In genomic region chr5:75020016-75020656, GRCh38 we compare ENCODE assay signal across 1 cellular context.
TF ChIP-seq lines count a peak whose summit lies in the region.

No MANE protein-coding gene starts in this region.

TF ChIP-seq in HepG2, 621 proteins besides CTCF, POLR2A, EP300 and RAD21 (continued from another document and continues in another):
- TF ChIP-seq ZNF784 (CRISPR knock-in tag; IDR thresholded peaks at IDR 0.05; ENCODE audit: borderline replicate concordance): peak; percentile 58; the same call in 1 of the 2 replicates
- peak; percentile 73; the same call in 1 of the 2 replicates for TF ChIP-seq MEF2D (CRISPR knock-in tag; IDR thresholded peaks at IDR 0.05)
- 0 out of 2 replicates have a peak, but pooled peaks have one; percentile 36 for TF ChIP-seq ZNF556 (CRISPR knock-in tag; IDR thresholded peaks at IDR 0.05; ENCODE audit: borderline replicate concordance)
- TF ChIP-seq TP53 (CRISPR knock-in tag; conservative IDR thresholded peaks at IDR 0.05): no peak
- TF ChIP-seq HOMEZ (CRISPR knock-in tag; IDR thresholded peaks at IDR 0.05; ENCODE audit: low read depth): peak; percentile 69; the same call in 1 of the 2 replicates
- no peak for TF ChIP-seq FOXC1 (CRISPR knock-in tag; IDR thresholded peaks at IDR 0.05; ENCODE audit: borderline replicate concordance)
- peak; percentile 58; the same call in 1 of the 2 replicates for TF ChIP-seq HMGXB3 (CRISPR knock-in tag; IDR thresholded peaks at IDR 0.05; ENCODE audit: borderline replicate concordance)
- TF ChIP-seq ZFY (CRISPR knock-in tag; IDR thresholded peaks at IDR 0.05): peak; percentile 63
- no peak for TF ChIP-seq FOXP1 (IDR thresholded peaks at IDR 0.05)
- peak; percentile 44 for TF ChIP-seq FOXP1 (CRISPR knock-in tag; IDR thresholded peaks at IDR 0.05)
- TF ChIP-seq, protein P1, sequence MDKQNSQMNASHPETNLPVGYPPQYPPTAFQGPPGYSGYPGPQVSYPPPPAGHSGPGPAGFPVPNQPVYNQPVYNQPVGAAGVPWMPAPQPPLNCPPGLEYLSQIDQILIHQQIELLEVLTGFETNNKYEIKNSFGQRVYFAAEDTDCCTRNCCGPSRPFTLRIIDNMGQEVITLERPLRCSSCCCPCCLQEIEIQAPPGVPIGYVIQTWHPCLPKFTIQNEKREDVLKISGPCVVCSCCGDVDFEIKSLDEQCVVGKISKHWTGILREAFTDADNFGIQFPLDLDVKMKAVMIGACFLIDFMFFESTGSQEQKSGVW (CRISPR knock-in tag; IDR thresholded peaks at IDR 0.05; ENCODE audit: borderline replicate concordance): no peak
- TF ChIP-seq, protein P2, sequence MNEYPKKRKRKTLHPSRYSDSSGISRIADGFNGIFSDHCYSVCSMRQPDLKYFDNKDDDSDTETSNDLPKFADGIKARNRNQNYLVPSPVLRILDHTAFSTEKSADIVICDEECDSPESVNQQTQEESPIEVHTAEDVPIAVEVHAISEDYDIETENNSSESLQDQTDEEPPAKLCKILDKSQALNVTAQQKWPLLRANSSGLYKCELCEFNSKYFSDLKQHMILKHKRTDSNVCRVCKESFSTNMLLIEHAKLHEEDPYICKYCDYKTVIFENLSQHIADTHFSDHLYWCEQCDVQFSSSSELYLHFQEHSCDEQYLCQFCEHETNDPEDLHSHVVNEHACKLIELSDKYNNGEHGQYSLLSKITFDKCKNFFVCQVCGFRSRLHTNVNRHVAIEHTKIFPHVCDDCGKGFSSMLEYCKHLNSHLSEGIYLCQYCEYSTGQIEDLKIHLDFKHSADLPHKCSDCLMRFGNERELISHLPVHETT (CRISPR knock-in tag; conservative IDR thresholded peaks at IDR 0.05): 0 out of 2 replicates have a peak, but pooled peaks have one; percentile 38
- TF ChIP-seq ARNT2 (CRISPR knock-in tag; IDR thresholded peaks at IDR 0.05; ENCODE audit: low read depth): no peak
- TF ChIP-seq, protein P3, sequence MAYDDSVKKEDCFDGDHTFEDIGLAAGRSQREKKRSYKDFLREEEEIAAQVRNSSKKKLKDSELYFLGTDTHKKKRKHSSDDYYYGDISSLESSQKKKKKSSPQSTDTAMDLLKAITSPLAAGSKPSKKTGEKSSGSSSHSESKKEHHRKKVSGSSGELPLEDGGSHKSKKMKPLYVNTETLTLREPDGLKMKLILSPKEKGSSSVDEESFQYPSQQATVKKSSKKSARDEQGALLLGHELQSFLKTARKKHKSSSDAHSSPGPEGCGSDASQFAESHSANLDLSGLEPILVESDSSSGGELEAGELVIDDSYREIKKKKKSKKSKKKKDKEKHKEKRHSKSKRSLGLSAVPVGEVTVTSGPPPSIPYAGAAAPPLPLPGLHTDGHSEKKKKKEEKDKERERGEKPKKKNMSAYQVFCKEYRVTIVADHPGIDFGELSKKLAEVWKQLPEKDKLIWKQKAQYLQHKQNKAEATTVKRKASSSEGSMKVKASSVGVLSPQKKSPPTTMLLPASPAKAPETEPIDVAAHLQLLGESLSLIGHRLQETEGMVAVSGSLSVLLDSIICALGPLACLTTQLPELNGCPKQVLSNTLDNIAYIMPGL (CRISPR knock-in tag; IDR thresholded peaks at IDR 0.05; ENCODE audit: borderline replicate concordance in 1 of 2, low read depth in 1 of 2): peak in 1 of 2 experiments; percentile 25; a peak in 1 of 4 replicates
- TF ChIP-seq NR2F2 (IDR thresholded peaks at IDR 0.05; ENCODE audit: borderline replicate concordance, low read depth): no peak
- TF ChIP-seq MAFG (CRISPR knock-in tag; IDR thresholded peaks at IDR 0.05): peak; percentile 94
- TF ChIP-seq ZNF883 (CRISPR knock-in tag; IDR thresholded peaks at IDR 0.05; ENCODE audit: not compliant biosample characterization): peak; percentile 29
- TF ChIP-seq SMAD9 (CRISPR knock-in tag; IDR thresholded peaks at IDR 0.05): no peak
- no peak for TF ChIP-seq ZNF674 (CRISPR knock-in tag; IDR thresholded peaks at IDR 0.05; ENCODE audit: low read depth)
- TF ChIP-seq ERF (CRISPR knock-in tag; IDR thresholded peaks at IDR 0.05): peak; percentile 75
- TF ChIP-seq ZNF773 (CRISPR knock-in tag; IDR thresholded peaks at IDR 0.05; ENCODE audit: borderline replicate concordance): no peak
- TF ChIP-seq CBX1 (IDR thresholded peaks at IDR 0.05; ENCODE audit: low read depth): no peak
- TF ChIP-seq, protein P4, sequence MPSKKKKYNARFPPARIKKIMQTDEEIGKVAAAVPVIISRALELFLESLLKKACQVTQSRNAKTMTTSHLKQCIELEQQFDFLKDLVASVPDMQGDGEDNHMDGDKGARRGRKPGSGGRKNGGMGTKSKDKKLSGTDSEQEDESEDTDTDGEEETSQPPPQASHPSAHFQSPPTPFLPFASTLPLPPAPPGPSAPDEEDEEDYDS (CRISPR knock-in tag; IDR thresholded peaks at IDR 0.05): peak; percentile 45; the same call in 1 of the 2 replicates
- no peak for TF ChIP-seq NONO (IDR thresholded peaks at IDR 0.05)
- TF ChIP-seq NONO (CRISPR knock-in tag; conservative IDR thresholded peaks at IDR 0.05): 0 out of 2 replicates have a peak, but pooled peaks have one; percentile 32
- TF ChIP-seq CEBPG (CRISPR knock-in tag; IDR thresholded peaks at IDR 0.05): peak; percentile 31; the same call in 1 of the 2 replicates
- TF ChIP-seq, protein P5, sequence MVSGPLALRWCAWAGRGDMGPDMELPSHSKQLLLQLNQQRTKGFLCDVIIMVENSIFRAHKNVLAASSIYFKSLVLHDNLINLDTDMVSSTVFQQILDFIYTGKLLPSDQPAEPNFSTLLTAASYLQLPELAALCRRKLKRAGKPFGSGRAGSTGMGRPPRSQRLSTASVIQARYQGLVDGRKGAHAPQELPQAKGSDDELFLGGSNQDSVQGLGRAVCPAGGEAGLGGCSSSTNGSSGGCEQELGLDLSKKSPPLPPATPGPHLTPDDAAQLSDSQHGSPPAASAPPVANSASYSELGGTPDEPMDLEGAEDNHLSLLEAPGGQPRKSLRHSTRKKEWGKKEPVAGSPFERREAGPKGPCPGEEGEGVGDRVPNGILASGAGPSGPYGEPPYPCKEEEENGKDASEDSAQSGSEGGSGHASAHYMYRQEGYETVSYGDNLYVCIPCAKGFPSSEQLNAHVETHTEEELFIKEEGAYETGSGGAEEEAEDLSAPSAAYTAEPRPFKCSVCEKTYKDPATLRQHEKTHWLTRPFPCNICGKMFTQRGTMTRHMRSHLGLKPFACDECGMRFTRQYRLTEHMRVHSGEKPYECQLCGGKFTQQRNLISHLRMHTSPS (CRISPR knock-in tag; IDR thresholded peaks at IDR 0.05; ENCODE audit: low read depth): 0 out of 2 replicates have a peak, but pooled peaks have one; percentile 41
- TF ChIP-seq, protein P6, sequence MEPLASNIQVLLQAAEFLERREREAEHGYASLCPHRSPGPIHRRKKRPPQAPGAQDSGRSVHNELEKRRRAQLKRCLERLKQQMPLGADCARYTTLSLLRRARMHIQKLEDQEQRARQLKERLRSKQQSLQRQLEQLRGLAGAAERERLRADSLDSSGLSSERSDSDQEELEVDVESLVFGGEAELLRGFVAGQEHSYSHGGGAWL (CRISPR knock-in tag; IDR thresholded peaks at IDR 0.05): 0 out of 2 replicates have a peak, but pooled peaks have one; percentile 38
- TF ChIP-seq TEF (CRISPR knock-in tag; IDR thresholded peaks at IDR 0.05): peak; percentile 97
- TF ChIP-seq PHF20 (CRISPR knock-in tag; IDR thresholded peaks at IDR 0.05): no peak
- peak; percentile 58; the same call in 1 of the 2 replicates for TF ChIP-seq ZGPAT (CRISPR knock-in tag; IDR thresholded peaks at IDR 0.05)
- 0 out of 2 replicates have a peak, but pooled peaks have one; percentile 78 for TF ChIP-seq SETDB1 (CRISPR knock-in tag; IDR thresholded peaks at IDR 0.05; ENCODE audit: borderline replicate concordance)
- peak; percentile 67; the same call in 1 of the 2 replicates for TF ChIP-seq SNAI1 (CRISPR knock-in tag; IDR thresholded peaks at IDR 0.05; ENCODE audit: borderline replicate concordance)
- no peak for TF ChIP-seq SIX4 (CRISPR knock-in tag; IDR thresholded peaks at IDR 0.05)
- 0 out of 2 replicates have a peak, but pooled peaks have one; percentile 29 for TF ChIP-seq ZNF567 (CRISPR knock-in tag; IDR thresholded peaks at IDR 0.05; ENCODE audit: borderline replicate concordance)
- peak; percentile 81 for TF ChIP-seq FOXO1 (CRISPR knock-in tag; IDR thresholded peaks at IDR 0.05)
- peak; percentile 43; the same call in 1 of the 2 replicates for TF ChIP-seq ARNTL (CRISPR knock-in tag; IDR thresholded peaks at IDR 0.05)
- TF ChIP-seq GABPB1 (CRISPR knock-in tag; IDR thresholded peaks at IDR 0.05): peak; percentile 37; the same call in 1 of the 2 replicates
